21 cellular contexts compared by ENCODE assay signal in the genomic region with DNA sequence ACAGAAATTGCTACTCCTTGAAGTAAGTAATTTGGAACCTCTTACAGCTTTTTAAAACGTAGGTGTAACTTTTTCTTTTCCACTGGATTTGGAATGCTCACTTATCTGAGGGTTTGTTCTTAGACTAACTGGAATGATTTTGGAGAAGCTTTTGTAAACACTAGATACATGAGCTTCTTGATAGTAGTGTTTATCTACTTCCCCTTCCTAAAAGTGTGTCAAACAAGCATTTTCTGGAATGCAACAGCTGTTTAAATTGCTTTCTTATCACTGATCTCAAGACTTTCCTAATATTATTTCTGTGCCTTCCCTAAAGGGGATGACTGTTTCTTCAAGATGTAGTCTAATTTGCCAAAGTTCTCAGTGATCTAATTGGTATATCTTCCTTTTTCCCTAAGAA.
DNase-seq lines count a peak whose midpoint lies in the region; ATAC-seq and TF ChIP-seq lines count a peak whose summit lies in the region.
"Had no signal": no experiment of that assay in that cellular context is flagged by ENCODE, and none has a peak within 500 bp of the region (broad histone marks: within the 10 kb centered on the region; RNA-seq: fewer than 3 reads in every experiment).

No MANE protein-coding gene starts in this region.

- TF ChIP-seq CTCF in cardiac muscle cell (IDR thresholded peaks at IDR 0.05; ENCODE audit: low read depth, low read length) (no peak), fibroblast of villous mesenchyme (IDR thresholded peaks at IDR 0.05; ENCODE audit: insufficient read depth, low read depth, low read length) (no peak), tibial artery (IDR thresholded peaks at IDR 0.05) (no peak)

- 9% methylated on average over 1 of the region's 1 CpG for WGBS in right cardiac atrium

- H3K4me3 ChIP-seq in cardiac muscle cell (no peak overlapping the region), right cardiac atrium (ENCODE audit: low read length) (no peak overlapping the region), fibroblast of villous mesenchyme (ENCODE audit: low read depth, low read length) (no peak overlapping the region), tibial artery (no peak overlapping the region)
- H3K4me3 ChIP-seq: BLaER1, K562 had no signal

- H3K9me3 ChIP-seq in cardiac muscle cell (ENCODE audit: low read depth): no peaks in the 10 kb centered on the region
- no peaks in the 10 kb centered on the region for H3K9me3 ChIP-seq in right cardiac atrium (ENCODE audit: control insufficient read depth, low read length)
- H3K9me3 ChIP-seq in tibial artery: no peaks in the 10 kb centered on the region
- H3K9me3 ChIP-seq: BLaER1 had no signal

- H3K27me3 ChIP-seq in cardiac muscle cell (no peaks in the 10 kb centered on the region), right cardiac atrium (ENCODE audit: control insufficient read depth, insufficient read depth) (no peaks in the 10 kb centered on the region), tibial artery (no peaks in the 10 kb centered on the region)
- H3K27me3 ChIP-seq: BLaER1 had no signal

- no peaks in the 10 kb centered on the region for H3K36me3 ChIP-seq in cardiac muscle cell
- H3K36me3 ChIP-seq in tibial artery: no peaks in the 10 kb centered on the region
- H3K36me3 ChIP-seq: BLaER1 had no signal

- H3K27ac ChIP-seq in cardiac muscle cell (peak overlapping the region; percentile 40), right cardiac atrium (ENCODE audit: low read length) (no peak overlapping the region), tibial artery (no peak overlapping the region)
- H3K27ac ChIP-seq: BLaER1, RWPE1 had no signal

- DNase-seq in cardiac muscle cell (ENCODE audit: low read depth in 1 of 2, low spot score in 1 of 2) (no peak), right cardiac atrium (no peak), OCI-M1 (lab: John Stamatoyannopoulos, UW) (peak; percentile 31), fibroblast of villous mesenchyme (ENCODE audit: low read depth) (peak; percentile 18), left lobe of liver (ENCODE audit: low spot score) (no peak), tibial artery (no peak), UCSD-AML1 (lab: John Stamatoyannopoulos, UW; ENCODE audit: unreplicated experiment) (no peak)
- DNase-seq: CD4-positive, CD25-positive, alpha-beta regulatory T cell; Kasumi-1; NCI-H1092 treated with DMSO at 0.1 percent for 48 hours; NCI-H1930; NCI-H2107; NCI-H446 treated with DMSO at 0.1 percent for 48 hours; NCI-H526; NCI-H82; NK-92 treated with Interleukin-12 subunit alpha and Interleukin-12 subunit beta, amount 100 ng/mL, for 24 hours; SHP77 had no signal

- H3K4me1 ChIP-seq in cardiac muscle cell (ENCODE audit: low read depth) (peaks cover 17% of the 10 kb centered on the region), right cardiac atrium (ENCODE audit: control insufficient read depth, insufficient read depth, low read length) (no peaks in the 10 kb centered on the region), tibial artery (peaks cover 0 to 5% (median 0%) of the 10 kb centered on the region in 4 donors)

- ATAC-seq in right cardiac atrium: no peak
- ATAC-seq in left lobe of liver: no peak
- ATAC-seq: K562, Panc1 had no signal

- intact Hi-C loops in right cardiac atrium (cut with DNase I) (no loop called here), tibial artery (cut with DNase I; ENCODE audit: low total_unique reads) (no loop called here)

Comparison
In these comparisons a context has a peak if more than half of its experiments do, and no peak if none do; other contexts are left out.
1. DNase-seq: peak in OCI-M1 (single experiment) and fibroblast of villous mesenchyme (single experiment); none in cardiac muscle cell (0 of 2), right cardiac atrium (0 of 3), left lobe of liver (single experiment), tibial artery (0 of 2) and UCSD-AML1 (single experiment).